ENCODE assay signal across 19 cellular contexts in genomic region chr3:7867587-7867986, GRCh38.
A peak's percentile ranks its signal among the peaks of the same experiment; 100 is the strongest.
DNase-seq lines count a peak whose midpoint lies in the region; ATAC-seq lines count a peak whose summit lies in the region.
"Had no signal": no experiment of that assay in that cellular context is flagged by ENCODE, and none has a peak within 500 bp of the region (broad histone marks: within the 10 kb centered on the region; RNA-seq: fewer than 3 reads in every experiment).

No MANE protein-coding gene starts in this region.

- no peak for DNase-seq in activated T-cell treated with anti-CD3 and anti-CD28 coated beads, Interleukin-2, amount 50 U/mL, for 72 hours
- DNase-seq in activated T-cell treated with anti-CD3 and anti-CD28 coated beads, Interleukin-2, amount 50 U/mL, for 1 hour, result no peak
- DNase-seq in activated naive CD8-positive, alpha-beta T cell treated with anti-CD3 and anti-CD28 coated beads for 36 hours, result no peak
- DNase-seq in T-helper 17 cell (no peak), DMS114 treated with DMSO at 0.1 percent for 48 hours (lab: John Stamatoyannopoulos, UW; ENCODE audit: unreplicated experiment) (no peak), amniotic stem cell (lab: John Stamatoyannopoulos, UW) (no peak)
- DNase-seq: C1 segment of cervical spinal cord; Calu3; CD4-positive, CD25-positive, alpha-beta regulatory T cell; DMS53; DND-41; EL; GOT3; H7; HFFc6 had no signal

- peaks cover 1 to 4% of the 10 kb centered on the region in 2 donors for H3K9me3 Mint-ChIP-seq in activated T-cell treated with anti-CD3 and anti-CD28 coated beads, Interleukin-2, amount 50 U/mL, for 72 hours
- H3K9me3 Mint-ChIP-seq in activated naive CD8-positive, alpha-beta T cell (ENCODE audit: low read depth), result no peaks in the 10 kb centered on the region
- no peaks in the 10 kb centered on the region for H3K9me3 Mint-ChIP-seq in activated naive CD8-positive, alpha-beta T cell treated with anti-CD3 and anti-CD28 coated beads for 36 hours

- H3K27ac Mint-ChIP-seq in activated T-cell treated with anti-CD3 and anti-CD28 coated beads, Interleukin-2, amount 50 U/mL, for 72 hours, result no peak overlapping the region
- no peak overlapping the region for H3K27ac Mint-ChIP-seq in activated naive CD8-positive, alpha-beta T cell
- no peak overlapping the region for H3K27ac Mint-ChIP-seq in activated naive CD8-positive, alpha-beta T cell treated with anti-CD3 and anti-CD28 coated beads for 36 hours
- H3K27ac Mint-ChIP-seq in T-helper 17 cell, result peak overlapping the region; percentile 24
- H3K27ac Mint-ChIP-seq: B cell, HFFc6 had no signal

- H3K4me3 Mint-ChIP-seq in activated T-cell treated with anti-CD3 and anti-CD28 coated beads, Interleukin-2, amount 50 U/mL, for 72 hours, result peak overlapping the region; percentile 24 to 34
- H3K4me3 Mint-ChIP-seq in activated naive CD8-positive, alpha-beta T cell, result peak overlapping the region; percentile 27
- no peak overlapping the region for H3K4me3 Mint-ChIP-seq in activated naive CD8-positive, alpha-beta T cell treated with anti-CD3 and anti-CD28 coated beads for 36 hours
- no peak overlapping the region for H3K4me3 Mint-ChIP-seq in T-helper 17 cell
- H3K4me3 Mint-ChIP-seq: B cell; CD4-positive, CD25-positive, alpha-beta regulatory T cell; HFFc6 had no signal

- no peaks in the 10 kb centered on the region for H3K9me3 ChIP-seq in T-helper 17 cell (ENCODE audit: control insufficient read depth, low read length, poor library complexity, severe bottlenecking)

- no peak for ATAC-seq in activated T-cell treated with anti-CD3 and anti-CD28 coated beads, Interleukin-2, amount 50 U/mL, for 72 hours (replicated peaks in 1 of 2)
- no peak for ATAC-seq in T-helper 17 cell
- ATAC-seq: GM12878, HCT116 had no signal

- H3K27me3 Mint-ChIP-seq in activated T-cell treated with anti-CD3 and anti-CD28 coated beads, Interleukin-2, amount 50 U/mL, for 72 hours (ENCODE audit: low read depth), result no peaks in the 10 kb centered on the region
- no peaks in the 10 kb centered on the region for H3K27me3 Mint-ChIP-seq in activated naive CD8-positive, alpha-beta T cell
- H3K27me3 Mint-ChIP-seq in activated naive CD8-positive, alpha-beta T cell treated with anti-CD3 and anti-CD28 coated beads for 36 hours, result no peaks in the 10 kb centered on the region
- no peaks in the 10 kb centered on the region for H3K27me3 Mint-ChIP-seq in T-helper 17 cell
- H3K27me3 Mint-ChIP-seq: B cell; CD4-positive, CD25-positive, alpha-beta regulatory T cell had no signal

- H3K4me1 Mint-ChIP-seq in activated T-cell treated with anti-CD3 and anti-CD28 coated beads, Interleukin-2, amount 50 U/mL, for 72 hours (ENCODE audit: low read depth), result no peaks in the 10 kb centered on the region
- H3K4me1 Mint-ChIP-seq in activated naive CD8-positive, alpha-beta T cell (ENCODE audit: low read depth), result peaks cover 19% of the 10 kb centered on the region
- H3K4me1 Mint-ChIP-seq in activated naive CD8-positive, alpha-beta T cell treated with anti-CD3 and anti-CD28 coated beads for 36 hours, result no peaks in the 10 kb centered on the region
- no peaks in the 10 kb centered on the region for H3K4me1 Mint-ChIP-seq in T-helper 17 cell
- H3K4me1 Mint-ChIP-seq: B cell; CD4-positive, CD25-positive, alpha-beta regulatory T cell had no signal

- peaks cover 0 to 3% of the 10 kb centered on the region in 2 donors for H3K36me3 Mint-ChIP-seq in activated T-cell treated with anti-CD3 and anti-CD28 coated beads, Interleukin-2, amount 50 U/mL, for 72 hours (ENCODE audit: insufficient read depth in 2 of 2)
- peaks cover 4% of the 10 kb centered on the region for H3K36me3 Mint-ChIP-seq in activated naive CD8-positive, alpha-beta T cell
- H3K36me3 Mint-ChIP-seq in activated naive CD8-positive, alpha-beta T cell treated with anti-CD3 and anti-CD28 coated beads for 36 hours, result no peaks in the 10 kb centered on the region
- no peaks in the 10 kb centered on the region for H3K36me3 Mint-ChIP-seq in T-helper 17 cell (ENCODE audit: low read depth)
- H3K36me3 Mint-ChIP-seq: CD4-positive, CD25-positive, alpha-beta regulatory T cell had no signal

Comparison
In these comparisons a context has a peak if more than half of its experiments do, and no peak if none do; other contexts are left out.
1. H3K4me3 Mint-ChIP-seq: peak in activated T-cell treated with anti-CD3 and anti-CD28 coated beads, Interleukin-2, amount 50 U/mL, for 72 hours (2 of 2) and activated naive CD8-positive, alpha-beta T cell (single experiment); none in activated naive CD8-positive, alpha-beta T cell treated with anti-CD3 and anti-CD28 coated beads for 36 hours (single experiment) and T-helper 17 cell (single experiment).